ENCODE assay signal across 1 cellular context in the genomic region with DNA sequence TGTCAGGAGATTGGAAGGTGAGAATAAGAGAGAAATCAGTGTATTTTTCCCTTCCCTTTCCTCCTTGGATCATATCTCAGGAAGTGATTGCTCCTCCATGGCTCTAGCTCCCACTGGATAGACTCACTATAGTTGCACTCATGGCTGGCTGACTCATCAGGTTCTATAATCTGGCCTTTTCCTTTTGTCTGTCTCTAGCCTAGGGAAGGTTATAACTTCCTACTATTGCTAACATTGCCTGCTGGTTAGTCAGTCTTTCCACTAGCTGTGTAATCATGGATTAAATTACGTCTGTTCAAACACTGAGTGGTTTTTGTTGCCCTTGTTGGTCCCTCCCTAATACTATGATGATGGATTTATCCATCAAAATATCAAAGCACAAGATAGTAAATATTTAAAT.
TF ChIP-seq lines count a peak whose summit lies in the region.

No MANE protein-coding gene starts in this region.

TF ChIP-seq in H1, 55 proteins besides CTCF, POLR2A, EP300 and RAD21 (continued from another document):
- TF ChIP-seq, protein P1, sequence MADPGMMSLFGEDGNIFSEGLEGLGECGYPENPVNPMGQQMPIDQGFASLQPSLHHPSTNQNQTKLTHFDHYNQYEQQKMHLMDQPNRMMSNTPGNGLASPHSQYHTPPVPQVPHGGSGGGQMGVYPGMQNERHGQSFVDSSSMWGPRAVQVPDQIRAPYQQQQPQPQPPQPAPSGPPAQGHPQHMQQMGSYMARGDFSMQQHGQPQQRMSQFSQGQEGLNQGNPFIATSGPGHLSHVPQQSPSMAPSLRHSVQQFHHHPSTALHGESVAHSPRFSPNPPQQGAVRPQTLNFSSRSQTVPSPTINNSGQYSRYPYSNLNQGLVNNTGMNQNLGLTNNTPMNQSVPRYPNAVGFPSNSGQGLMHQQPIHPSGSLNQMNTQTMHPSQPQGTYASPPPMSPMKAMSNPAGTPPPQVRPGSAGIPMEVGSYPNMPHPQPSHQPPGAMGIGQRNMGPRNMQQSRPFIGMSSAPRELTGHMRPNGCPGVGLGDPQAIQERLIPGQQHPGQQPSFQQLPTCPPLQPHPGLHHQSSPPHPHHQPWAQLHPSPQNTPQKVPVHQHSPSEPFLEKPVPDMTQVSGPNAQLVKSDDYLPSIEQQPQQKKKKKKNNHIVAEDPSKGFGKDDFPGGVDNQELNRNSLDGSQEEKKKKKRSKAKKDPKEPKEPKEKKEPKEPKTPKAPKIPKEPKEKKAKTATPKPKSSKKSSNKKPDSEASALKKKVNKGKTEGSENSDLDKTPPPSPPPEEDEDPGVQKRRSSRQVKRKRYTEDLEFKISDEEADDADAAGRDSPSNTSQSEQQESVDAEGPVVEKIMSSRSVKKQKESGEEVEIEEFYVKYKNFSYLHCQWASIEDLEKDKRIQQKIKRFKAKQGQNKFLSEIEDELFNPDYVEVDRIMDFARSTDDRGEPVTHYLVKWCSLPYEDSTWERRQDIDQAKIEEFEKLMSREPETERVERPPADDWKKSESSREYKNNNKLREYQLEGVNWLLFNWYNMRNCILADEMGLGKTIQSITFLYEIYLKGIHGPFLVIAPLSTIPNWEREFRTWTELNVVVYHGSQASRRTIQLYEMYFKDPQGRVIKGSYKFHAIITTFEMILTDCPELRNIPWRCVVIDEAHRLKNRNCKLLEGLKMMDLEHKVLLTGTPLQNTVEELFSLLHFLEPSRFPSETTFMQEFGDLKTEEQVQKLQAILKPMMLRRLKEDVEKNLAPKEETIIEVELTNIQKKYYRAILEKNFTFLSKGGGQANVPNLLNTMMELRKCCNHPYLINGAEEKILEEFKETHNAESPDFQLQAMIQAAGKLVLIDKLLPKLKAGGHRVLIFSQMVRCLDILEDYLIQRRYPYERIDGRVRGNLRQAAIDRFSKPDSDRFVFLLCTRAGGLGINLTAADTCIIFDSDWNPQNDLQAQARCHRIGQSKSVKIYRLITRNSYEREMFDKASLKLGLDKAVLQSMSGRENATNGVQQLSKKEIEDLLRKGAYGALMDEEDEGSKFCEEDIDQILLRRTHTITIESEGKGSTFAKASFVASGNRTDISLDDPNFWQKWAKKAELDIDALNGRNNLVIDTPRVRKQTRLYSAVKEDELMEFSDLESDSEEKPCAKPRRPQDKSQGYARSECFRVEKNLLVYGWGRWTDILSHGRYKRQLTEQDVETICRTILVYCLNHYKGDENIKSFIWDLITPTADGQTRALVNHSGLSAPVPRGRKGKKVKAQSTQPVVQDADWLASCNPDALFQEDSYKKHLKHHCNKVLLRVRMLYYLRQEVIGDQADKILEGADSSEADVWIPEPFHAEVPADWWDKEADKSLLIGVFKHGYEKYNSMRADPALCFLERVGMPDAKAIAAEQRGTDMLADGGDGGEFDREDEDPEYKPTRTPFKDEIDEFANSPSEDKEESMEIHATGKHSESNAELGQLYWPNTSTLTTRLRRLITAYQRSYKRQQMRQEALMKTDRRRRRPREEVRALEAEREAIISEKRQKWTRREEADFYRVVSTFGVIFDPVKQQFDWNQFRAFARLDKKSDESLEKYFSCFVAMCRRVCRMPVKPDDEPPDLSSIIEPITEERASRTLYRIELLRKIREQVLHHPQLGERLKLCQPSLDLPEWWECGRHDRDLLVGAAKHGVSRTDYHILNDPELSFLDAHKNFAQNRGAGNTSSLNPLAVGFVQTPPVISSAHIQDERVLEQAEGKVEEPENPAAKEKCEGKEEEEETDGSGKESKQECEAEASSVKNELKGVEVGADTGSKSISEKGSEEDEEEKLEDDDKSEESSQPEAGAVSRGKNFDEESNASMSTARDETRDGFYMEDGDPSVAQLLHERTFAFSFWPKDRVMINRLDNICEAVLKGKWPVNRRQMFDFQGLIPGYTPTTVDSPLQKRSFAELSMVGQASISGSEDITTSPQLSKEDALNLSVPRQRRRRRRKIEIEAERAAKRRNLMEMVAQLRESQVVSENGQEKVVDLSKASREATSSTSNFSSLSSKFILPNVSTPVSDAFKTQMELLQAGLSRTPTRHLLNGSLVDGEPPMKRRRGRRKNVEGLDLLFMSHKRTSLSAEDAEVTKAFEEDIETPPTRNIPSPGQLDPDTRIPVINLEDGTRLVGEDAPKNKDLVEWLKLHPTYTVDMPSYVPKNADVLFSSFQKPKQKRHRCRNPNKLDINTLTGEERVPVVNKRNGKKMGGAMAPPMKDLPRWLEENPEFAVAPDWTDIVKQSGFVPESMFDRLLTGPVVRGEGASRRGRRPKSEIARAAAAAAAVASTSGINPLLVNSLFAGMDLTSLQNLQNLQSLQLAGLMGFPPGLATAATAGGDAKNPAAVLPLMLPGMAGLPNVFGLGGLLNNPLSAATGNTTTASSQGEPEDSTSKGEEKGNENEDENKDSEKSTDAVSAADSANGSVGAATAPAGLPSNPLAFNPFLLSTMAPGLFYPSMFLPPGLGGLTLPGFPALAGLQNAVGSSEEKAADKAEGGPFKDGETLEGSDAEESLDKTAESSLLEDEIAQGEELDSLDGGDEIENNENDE (IDR thresholded peaks at IDR 0.05; ENCODE audit: insufficient replicate concordance, low read length) = no peak
